20 cellular contexts compared by ENCODE assay signal in the genomic region with DNA sequence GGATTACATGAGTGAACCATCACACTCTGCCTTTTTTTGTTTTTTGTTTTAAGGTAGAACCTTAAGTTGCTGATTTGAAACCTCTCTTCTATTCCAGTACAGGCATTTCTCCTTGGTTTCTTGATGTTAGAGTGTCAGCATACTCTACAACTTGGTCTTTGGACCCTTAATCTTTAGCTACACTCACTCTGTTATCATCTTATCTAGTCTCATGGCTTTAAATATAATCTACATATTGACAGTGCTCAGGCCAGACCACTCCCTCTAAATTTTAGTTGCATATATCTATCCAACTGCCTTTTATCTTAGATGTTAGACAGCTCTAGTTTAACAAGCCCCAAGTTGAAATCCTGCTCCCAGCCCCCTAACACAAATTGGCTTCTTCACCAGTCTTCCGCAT. TPM values are rescaled to one million over a fixed set of nuclear protein-coding genes. Genes with fewer than 3 reads are reported as not detected.
DNase-seq lines count a peak whose midpoint lies in the region; ATAC-seq, FAIRE-seq and TF ChIP-seq lines count a peak whose summit lies in the region.
"Had no signal": no experiment of that assay in that cellular context is flagged by ENCODE, and none has a peak within 500 bp of the region (broad histone marks: within the 10 kb centered on the region; RNA-seq: fewer than 3 reads in every experiment).

No MANE protein-coding gene starts in this region.

- H3K4me1 Mint-ChIP-seq in Caco-2 (ENCODE audit: low read depth, unreplicated experiment): peaks cover 34% of the 10 kb centered on the region
- H3K4me1 Mint-ChIP-seq in naive thymus-derived CD4-positive, alpha-beta T cell: peaks cover 0 to 7% (median 2%) of the 10 kb centered on the region in 7 donors

- BruUV-seq in Caco-2 (replicated peaks; lab: Mats Ljungman, UMichigan): no TSS peak
- no TSS peak for BruUV-seq in K562 (replicated peaks; lab: Mats Ljungman, UMichigan)

- FAIRE-seq in GM18507 (lab: Jason Lieb, UNC) (peak; percentile 12), K562 (lab: Jason Lieb, UNC) (peak; percentile 63)
- FAIRE-seq: A204.1, GM19239, H1 had no signal

- H3K4me3 Mint-ChIP-seq in Caco-2 (ENCODE audit: unreplicated experiment): peak overlapping the region; percentile 41
- H3K4me3 Mint-ChIP-seq in naive thymus-derived CD4-positive, alpha-beta T cell: no peak overlapping the region
- H3K4me3 Mint-ChIP-seq: CD4-positive, CD25-positive, alpha-beta regulatory T cell; CD8-positive, alpha-beta memory T cell had no signal

- H3K9me3 ChIP-seq in Caco-2: peaks cover 11% of the 10 kb centered on the region; the same call in 1 of the 2 replicates
- H3K9me3 ChIP-seq in K562 (replicated peaks; ENCODE audit: control insufficient read depth, insufficient read depth, low read depth, low read length): no peaks in the 10 kb centered on the region
- no peaks in the 10 kb centered on the region for H3K9me3 ChIP-seq in naive thymus-derived CD4-positive, alpha-beta T cell (ENCODE audit: control insufficient read depth in 2 of 3, low read length in 3 of 3)
- H3K9me3 ChIP-seq: BE2C had no signal

- peak overlapping the region; percentile 10; the same call in 2 of the 3 replicates for H3K27ac ChIP-seq in K562 (ENCODE audit: extremely low read depth, low read depth, low read length)
- no peak overlapping the region for H3K27ac ChIP-seq in naive thymus-derived CD4-positive, alpha-beta T cell (ENCODE audit: low read depth, low read length)

- in situ Hi-C loops in K562 (cut with MboI): no loop called here

- H3K36me3 Mint-ChIP-seq in Caco-2 (ENCODE audit: insufficient read depth, unreplicated experiment): peaks cover 2% of the 10 kb centered on the region
- peaks cover 0 to 8% (median 5%) of the 10 kb centered on the region in 5 donors for H3K36me3 Mint-ChIP-seq in naive thymus-derived CD4-positive, alpha-beta T cell

- H4K20me1 ChIP-seq in K562 (replicated peaks; ENCODE audit: control insufficient read depth, insufficient read depth, low read length): no peaks in the 10 kb centered on the region

- H3K9ac ChIP-seq in K562 (ENCODE audit: insufficient read depth in 1 of 2, low read depth in 2 of 2, low read length in 2 of 2): no peak overlapping the region

- intact Hi-C loops in Caco-2 (cut with micrococcal nuclease; ENCODE audit: unreplicated experiment) (loop anchor here (1.0 to 5.0 kb wide), 6 partner anchors 101 to 903 kb away; no protein-coding TSS in a partner anchor), K562 (cut with micrococcal nuclease) (loop anchor here (5.0 to 10.0 kb wide), 5 partner anchors 153 to 908 kb away; no protein-coding TSS in a partner anchor), left colon (cut with DNase I, micrococcal nuclease) (no loop called here)
- intact Hi-C loops in naive thymus-derived CD4-positive, alpha-beta T cell (cut with micrococcal nuclease): loop anchor here in 1 of 2 donors (5.0 kb wide), 1 partner anchor 238 kb away; a partner anchor contains a TSS

- H3K9me1 ChIP-seq in K562 (ENCODE audit: control insufficient read depth, insufficient read depth, low read length): no peaks in the 10 kb centered on the region

- H3K27me3 ChIP-seq in Caco-2 (replicated peaks; ENCODE audit: control insufficient read depth, insufficient read depth, low read length) (no peaks in the 10 kb centered on the region), K562 (ENCODE audit: control insufficient read depth in 2 of 2, insufficient read depth in 2 of 2, low read length in 2 of 2) (no peaks in the 10 kb centered on the region)
- no peaks in the 10 kb centered on the region for H3K27me3 ChIP-seq in naive thymus-derived CD4-positive, alpha-beta T cell (ENCODE audit: control insufficient read depth in 2 of 2, insufficient read depth in 2 of 2, low read length in 2 of 2)
- H3K27me3 ChIP-seq: BE2C had no signal

- peak; percentile 13; the same call in 1 of the 2 replicates for TF ChIP-seq EP300 in K562 (IDR thresholded peaks at IDR 0.05; ENCODE audit: low read length)

- peak overlapping the region; percentile 33; the same call in 1 of the 2 replicates for H3K4me2 ChIP-seq in K562 (ENCODE audit: insufficient read depth, low read length)

- no peak for TF ChIP-seq CTCF in Caco-2 (IDR thresholded peaks at IDR 0.05; ENCODE audit: insufficient read depth in 1 of 2, low read depth in 1 of 2, low read length in 1 of 2, severe bottlenecking in 1 of 2, unreplicated experiment in 1 of 2)
- TF ChIP-seq CTCF in K562 (IDR thresholded peaks at IDR 0.05 in 2 of 3, conservative IDR thresholded peaks at IDR 0.05 in 1 of 3; ENCODE audit: insufficient read depth in 2 of 3, low read depth in 1 of 3, low read length in 3 of 3): no peak

- no peak for TF ChIP-seq RAD21 in K562 (CRISPR knock-in tag; conservative IDR thresholded peaks at IDR 0.05 in 1 of 2, IDR thresholded peaks at IDR 0.05 in 1 of 2)

- no peaks in the 10 kb centered on the region for H3K79me2 ChIP-seq in K562 (ENCODE audit: control insufficient read depth, insufficient read depth, low read length)

- H3K9me3 Mint-ChIP-seq in Caco-2 (ENCODE audit: unreplicated experiment): peaks cover 6% of the 10 kb centered on the region
- H3K9me3 Mint-ChIP-seq in naive thymus-derived CD4-positive, alpha-beta T cell: peaks cover 0 to 4% (median 0%) of the 10 kb centered on the region in 11 donors
- H3K9me3 Mint-ChIP-seq: CD8-positive, alpha-beta memory T cell had no signal

- H3K27me3 Mint-ChIP-seq in Caco-2 (ENCODE audit: insufficient read depth, unreplicated experiment): no peaks in the 10 kb centered on the region
- H3K27me3 Mint-ChIP-seq in naive thymus-derived CD4-positive, alpha-beta T cell: peaks cover 0 to 3% (median 0%) of the 10 kb centered on the region in 5 donors
- H3K27me3 Mint-ChIP-seq: CD4-positive, CD25-positive, alpha-beta regulatory T cell; CD8-positive, alpha-beta memory T cell had no signal

- no peaks in the 10 kb centered on the region for H3K36me3 ChIP-seq in Caco-2 (ENCODE audit: control insufficient read depth, insufficient read depth, low read length)
- H3K36me3 ChIP-seq in K562 (ENCODE audit: control insufficient read depth, insufficient read depth, low read length): no peaks in the 10 kb centered on the region
- H3K36me3 ChIP-seq in naive thymus-derived CD4-positive, alpha-beta T cell (ENCODE audit: control insufficient read depth in 2 of 3, insufficient read depth in 3 of 3, low read length in 3 of 3): no peaks in the 10 kb centered on the region
- H3K36me3 ChIP-seq: BE2C, HAP-1 had no signal

- WGBS in K562 (ENCODE audit: insufficient coverage, low coverage, missing lambda C conversion rate): 93% methylated on average over 1 of the region's 1 CpG

- H3K27ac Mint-ChIP-seq in Caco-2 (ENCODE audit: unreplicated experiment): peak overlapping the region; percentile 18
- no peak overlapping the region for H3K27ac Mint-ChIP-seq in naive thymus-derived CD4-positive, alpha-beta T cell
- H3K27ac Mint-ChIP-seq: CD4-positive, CD25-positive, alpha-beta regulatory T cell had no signal

- no peak overlapping the region for H2AFZ ChIP-seq in K562 (ENCODE audit: low read depth, low read length)

- ATAC-seq in K562 (peak; percentile 59), left colon (peak; percentile 29)
- ATAC-seq in naive thymus-derived CD4-positive, alpha-beta T cell: no peak

- H3K4me1 ChIP-seq in Caco-2 (peaks cover 30% of the 10 kb centered on the region), K562 (replicated peaks in 1 of 2; ENCODE audit: control insufficient read depth in 2 of 2, insufficient read depth in 2 of 2, low read length in 2 of 2) (peaks cover 0 to 10% of the 10 kb centered on the region in 2 experiments; a peak in 3 of 5 replicates)
- H3K4me1 ChIP-seq in naive thymus-derived CD4-positive, alpha-beta T cell (ENCODE audit: control insufficient read depth in 2 of 2, insufficient read depth in 2 of 2, low read length in 2 of 2): no peaks in the 10 kb centered on the region
- H3K4me1 ChIP-seq: BE2C had no signal

- no peak for TF ChIP-seq POLR2A in K562 (conservative IDR thresholded peaks at IDR 0.05)

- peak in 1 of 2 experiments; percentile 39 for DNase-seq in Caco-2
- DNase-seq in GM18507 (ENCODE audit: extremely low spot score, insufficient read length, low read depth): no peak
- no peak for DNase-seq in K562 (ENCODE audit: extremely low read depth in 1 of 4, low spot score in 3 of 4)
- no peak for DNase-seq in left colon
- DNase-seq in LoVo (ENCODE audit: low spot score): no peak
- no peak for DNase-seq in NCI-H1436 (lab: John Stamatoyannopoulos, UW)
- DNase-seq in naive thymus-derived CD4-positive, alpha-beta T cell: no peak
- DNase-seq: ACHN; BE2C; C1 segment of cervical spinal cord; CD4-positive, CD25-positive, alpha-beta regulatory T cell; CD8-positive, alpha-beta memory T cell; COR-L47; DMS153; DMS79; GDM1 had no signal

- POLR2A ChIA-PET in Caco-2 (lab: Charles Lee) (no interaction called here), K562 (lab: Yijun Ruan, JAX) (interaction anchor here (1.2 kb wide), 1 partner anchor 234 kb away, joined by 3 read pairs; no protein-coding TSS in a partner anchor)
- POLR2A ChIA-PET in naive thymus-derived CD4-positive, alpha-beta T cell (lab: Charles Lee): no interaction called here

- CTCF ChIA-PET in Caco-2 (lab: Charles Lee) (interaction anchor here (0.8 to 1.1 kb wide), 4 partner anchors 22 to 742 kb away, joined by 3 to 10 read pairs (median 3); a partner anchor contains a TSS), K562 (lab: Yijun Ruan, JAX; ENCODE audit: low intra/inter-chr PET ratio) (no interaction called here)
- CTCF ChIA-PET in naive thymus-derived CD4-positive, alpha-beta T cell (lab: Charles Lee): interaction anchor here (0.6 to 1.6 kb wide), 2 partner anchors 1000 to 1003 kb away, joined by 4 to 6 read pairs; no protein-coding TSS in a partner anchor

- H3K4me3 ChIP-seq in Caco-2 (ENCODE audit: low read depth, low read length): no peak overlapping the region
- no peak overlapping the region for H3K4me3 ChIP-seq in K562
- H3K4me3 ChIP-seq in naive thymus-derived CD4-positive, alpha-beta T cell (ENCODE audit: low read length): no peak overlapping the region
- H3K4me3 ChIP-seq: HAP-1 had no signal

RNA-seq across cellular contexts. Expression of a gene that starts 22.1 kb away (rescaled TPM):
- total RNA-seq in Caco-2 (2022) (9.0 and 12.7 TPM in 2 replicates), K562 (2014; rRNA removed) (7.9 and 8.8 TPM in 2 replicates), K562 (2014; rRNA removed; fragmentation: Illumina TruSeq; extraction: Trizol) (23.9 and 26.0 TPM in 2 replicates), K562 (2015; rRNA removed; fragmentation: Illumina TruSeq; extraction: Trizol) (20.5 and 23.3 TPM in 2 replicates), K562 (2021) (20.7 and 22.4 TPM in 2 replicates), left colon (1 to 10 TPM; 3.5 to 5.5 TPM)
- total RNA-seq in K562 (2011; cell fraction: chromatin; rRNA removed; ENCODE audit: low replicate concordance): 15.9 and 42.0 TPM in 2 replicates
- total RNA-seq in K562 (2011; cell fraction: nucleolus; rRNA removed): 9.0 and 11.2 TPM in 2 replicates
- total RNA-seq in K562 (2011; cell fraction: nucleoplasm; rRNA removed): 16.9 and 21.1 TPM in 2 replicates
- polyA plus RNA-seq in K562 (2011; rRNA removed) (21.8 and 32.0 TPM in 2 replicates), K562 (2014; fragmentation: Illumina TruSeq; extraction: Trizol) (29.6 and 31.3 TPM in 2 replicates), K562 (2014; fragmentation: Nextera tagmentation; extraction: Ambion mirVana) (10 to 100 TPM; 40.3 to 43.2 TPM), K562 (2014; rRNA removed) (20.6 and 28.4 TPM in 2 replicates)
- polyA plus RNA-seq in K562 (2011; cell fraction: cytosol; rRNA removed): 5.3 and 14.3 TPM in 2 replicates
- 6.2 and 7.2 TPM in 2 replicates for polyA plus RNA-seq in K562 (2011; cell fraction: nucleus; rRNA removed)
- polyA plus RNA-seq in K562 (2012): 18.9 and 59.8 TPM in 2 replicates
- polyA minus RNA-seq in K562 (2011; rRNA and poly(A)+ RNA removed): 43.2 and 56.7 TPM in 2 replicates
- polyA minus RNA-seq in K562 (2011; cell fraction: cytosol; rRNA and poly(A)+ RNA removed): 12.8 and 15.2 TPM in 2 replicates
- 21.0 and 44.2 TPM in 2 replicates for polyA minus RNA-seq in K562 (2011; cell fraction: nucleus; rRNA and poly(A)+ RNA removed)
- 10 to 100 TPM in 4 of 5 experiments, 1 to 10 TPM in 1; 8.6 to 14.5 (median 12.7) TPM for total RNA-seq in naive thymus-derived CD4-positive, alpha-beta T cell
- polyA plus RNA-seq in naive thymus-derived CD4-positive, alpha-beta T cell: 10 to 100 TPM; 15.6 to 18.6 TPM

RNA-seq across cellular contexts. Expression of a gene that starts 22.5 kb away (rescaled TPM):
- total RNA-seq in Caco-2 (2022) (20.5 and 23.5 TPM in 2 replicates), K562 (2014; rRNA removed) (16.1 and 23.0 TPM in 2 replicates), K562 (2014; rRNA removed; fragmentation: Illumina TruSeq; extraction: Trizol) (28.8 and 32.8 TPM in 2 replicates), K562 (2015; rRNA removed; fragmentation: Illumina TruSeq; extraction: Trizol) (21.6 and 23.2 TPM in 2 replicates), K562 (2021) (20.5 and 21.1 TPM in 2 replicates), left colon (10 to 100 TPM; 18.5 to 26.9 TPM)
- total RNA-seq in K562 (2011; cell fraction: chromatin; rRNA removed; ENCODE audit: low replicate concordance): 14.8 and 62.4 TPM in 2 replicates
- total RNA-seq in K562 (2011; cell fraction: nucleolus; rRNA removed): 7.2 and 11.2 TPM in 2 replicates
- 16.9 and 26.7 TPM in 2 replicates for total RNA-seq in K562 (2011; cell fraction: nucleoplasm; rRNA removed)
- polyA plus RNA-seq in K562 (2011; rRNA removed) (23.3 and 29.1 TPM in 2 replicates), K562 (2014; fragmentation: Illumina TruSeq; extraction: Trizol) (24.1 and 27.6 TPM in 2 replicates), K562 (2014; fragmentation: Nextera tagmentation; extraction: Ambion mirVana) (10 to 100 TPM; 25.3 to 32.8 TPM), K562 (2014; rRNA removed) (21.0 and 22.2 TPM in 2 replicates)
- polyA plus RNA-seq in K562 (2011; cell fraction: cytosol; rRNA removed): 2.9 and 8.6 TPM in 2 replicates
- polyA plus RNA-seq in K562 (2011; cell fraction: nucleus; rRNA removed): 11.3 and 18.2 TPM in 2 replicates
- polyA plus RNA-seq in K562 (2012): 14.8 and 21.5 TPM in 2 replicates
- 34.2 and 40.8 TPM in 2 replicates for polyA minus RNA-seq in K562 (2011; rRNA and poly(A)+ RNA removed)
- 8.4 and 11.3 TPM in 2 replicates for polyA minus RNA-seq in K562 (2011; cell fraction: cytosol; rRNA and poly(A)+ RNA removed)
- polyA minus RNA-seq in K562 (2011; cell fraction: nucleus; rRNA and poly(A)+ RNA removed): 25.4 and 49.5 TPM in 2 replicates
- 10 to 100 TPM in 4 of 5 experiments, 1 to 10 TPM in 1; 9.9 to 26.8 (median 17.5) TPM for total RNA-seq in naive thymus-derived CD4-positive, alpha-beta T cell
- polyA plus RNA-seq in naive thymus-derived CD4-positive, alpha-beta T cell: 10 to 100 TPM; 12.1 to 14.2 TPM

Comparison
In these comparisons a context has a peak if more than half of its experiments do, and no peak if none do; other contexts are left out.
1. intact Hi-C loops: an anchor here in Caco-2 (1.0 to 5.0 kb wide) and K562 (5.0 to 10.0 kb wide); none called in left colon.